ENCODE assay signal across 15 cellular contexts in the genomic region with DNA sequence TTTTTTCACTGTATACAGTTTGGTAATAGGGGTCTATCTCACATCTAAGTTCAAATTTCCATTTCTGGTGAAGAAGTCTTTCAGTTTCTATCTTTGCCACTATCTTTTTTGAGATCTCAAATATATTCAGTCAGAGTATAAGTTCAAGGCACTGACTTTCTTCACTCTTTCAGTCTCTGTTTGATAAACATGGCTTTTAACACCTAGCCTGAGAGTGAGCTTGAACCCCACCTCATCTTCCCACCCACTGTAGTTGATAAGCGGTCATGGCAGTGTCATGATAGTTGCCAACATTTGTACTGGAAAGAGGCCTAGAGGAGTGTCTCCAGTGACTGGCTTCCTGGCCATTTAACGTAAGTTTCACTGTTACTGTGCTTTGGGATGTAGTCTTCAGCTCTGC. TPM values are rescaled to one million over a fixed set of nuclear protein-coding genes. Genes with fewer than 3 reads are reported as not detected.
DNase-seq lines count a peak whose midpoint lies in the region; ATAC-seq and TF ChIP-seq lines count a peak whose summit lies in the region.
"Had no signal": no experiment of that assay in that cellular context is flagged by ENCODE, and none has a peak within 500 bp of the region (broad histone marks: within the 10 kb centered on the region; RNA-seq: fewer than 3 reads in every experiment).

No MANE protein-coding gene starts in this region.

- H3K79me2 ChIP-seq in osteoblast (ENCODE audit: insufficient read depth, low read length): no peaks in the 10 kb centered on the region

- no peak overlapping the region for H3K27ac Mint-ChIP-seq in activated T-cell treated with anti-CD3 and anti-CD28 coated beads, Interleukin-2, amount 50 U/mL, for 72 hours
- no peak overlapping the region for H3K27ac Mint-ChIP-seq in WTC11
- H3K27ac Mint-ChIP-seq: naive B cell had no signal

- no peaks in the 10 kb centered on the region for H3K9me3 Mint-ChIP-seq in activated T-cell treated with anti-CD3 and anti-CD28 coated beads, Interleukin-2, amount 50 U/mL, for 72 hours
- 0 out of 2 replicates have a peak, but pooled peaks cover 3% of the 10 kb centered on the region for H3K9me3 Mint-ChIP-seq in WTC11
- H3K9me3 Mint-ChIP-seq: naive B cell had no signal

- no peak overlapping the region for H3K4me3 ChIP-seq in osteoblast (ENCODE audit: insufficient read depth, low read length)
- H3K4me3 ChIP-seq: adrenal gland, GM12878 had no signal

- no peak overlapping the region for H3K4me3 Mint-ChIP-seq in activated T-cell treated with anti-CD3 and anti-CD28 coated beads, Interleukin-2, amount 50 U/mL, for 72 hours
- H3K4me3 Mint-ChIP-seq in WTC11: no peak overlapping the region

- H3K9me3 ChIP-seq in osteoblast (ENCODE audit: low read depth, low read length): no peaks in the 10 kb centered on the region
- H3K9me3 ChIP-seq: adrenal gland had no signal

- H4K20me1 ChIP-seq in osteoblast (ENCODE audit: insufficient read depth, low read length): no peaks in the 10 kb centered on the region

- CTCF ChIA-PET in WTC11 (lab: Charles Lee): no interaction called here

- peaks cover 23% of the 10 kb centered on the region for H3K4me1 Mint-ChIP-seq in activated T-cell treated with anti-CD3 and anti-CD28 coated beads, Interleukin-2, amount 50 U/mL, for 72 hours (ENCODE audit: low read depth)
- peaks cover 8% of the 10 kb centered on the region for H3K4me1 Mint-ChIP-seq in WTC11

- no peaks in the 10 kb centered on the region for H3K27me3 ChIP-seq in osteoblast (ENCODE audit: insufficient read depth, low read length)
- H3K27me3 ChIP-seq: adrenal gland had no signal

- TF ChIP-seq CTCF in osteoblast (IDR thresholded peaks at IDR 0.05; ENCODE audit: extremely low read depth, low read depth, low read length) (no peak), WTC11 (IDR thresholded peaks at IDR 0.05) (no peak)

- peaks cover 7% of the 10 kb centered on the region for H3K4me1 ChIP-seq in osteoblast (ENCODE audit: insufficient read depth, low read length)

- no peaks in the 10 kb centered on the region for H3K36me3 Mint-ChIP-seq in activated T-cell treated with anti-CD3 and anti-CD28 coated beads, Interleukin-2, amount 50 U/mL, for 72 hours (ENCODE audit: insufficient read depth in 2 of 2)
- H3K36me3 Mint-ChIP-seq in WTC11: no peaks in the 10 kb centered on the region
- H3K36me3 Mint-ChIP-seq: naive B cell had no signal

- ATAC-seq in GM18511 (IDR thresholded peaks at IDR 0.05; ENCODE audit: unreplicated experiment) (peak; percentile 44), HG02798 (IDR thresholded peaks at IDR 0.05; ENCODE audit: poor library complexity, unreplicated experiment) (peak; percentile 38), WTC11 (no peak)
- peak; percentile 80 to 95 for ATAC-seq in activated T-cell treated with anti-CD3 and anti-CD28 coated beads, Interleukin-2, amount 50 U/mL, for 72 hours (replicated peaks in 1 of 2)
- ATAC-seq: GM12878 had no signal

- DNase-seq in activated T-cell treated with anti-CD3 and anti-CD28 coated beads, Interleukin-2, amount 50 U/mL, for 72 hours: peak in 1 of 2 donors; percentile 25
- DNase-seq in osteoblast (ENCODE audit: insufficient read length, low spot score, missing footprints) (no peak), NCI-H146 (lab: John Stamatoyannopoulos, UW) (no peak), amygdala (lab: John Stamatoyannopoulos, UW) (no peak), WTC11 (ENCODE audit: low spot score) (no peak)
- DNase-seq: adrenal gland, glutamatergic neuron, naive B cell, NCI-H1436, NCI-H524 had no signal

- no peaks in the 10 kb centered on the region for H3K27me3 Mint-ChIP-seq in activated T-cell treated with anti-CD3 and anti-CD28 coated beads, Interleukin-2, amount 50 U/mL, for 72 hours (ENCODE audit: low read depth)
- H3K27me3 Mint-ChIP-seq in WTC11 (ENCODE audit: low read depth): no peaks in the 10 kb centered on the region

- no peak overlapping the region for H3K4me2 ChIP-seq in osteoblast (ENCODE audit: insufficient read depth, low read length)

- POLR2A ChIA-PET in WTC11 (lab: Charles Lee): no interaction called here

- peak overlapping the region; percentile 47 for H2AFZ ChIP-seq in osteoblast (ENCODE audit: low read length)

- H3K36me3 ChIP-seq in osteoblast (ENCODE audit: insufficient read depth, low read length): no peaks in the 10 kb centered on the region
- H3K36me3 ChIP-seq: adrenal gland had no signal

- H3K27ac ChIP-seq in osteoblast (ENCODE audit: low read depth, low read length): no peak overlapping the region
- H3K27ac ChIP-seq: adrenal gland, RWPE1 had no signal

TF ChIP-seq in WTC11, 78 proteins besides CTCF, POLR2A, EP300 and RAD21:
- TF ChIP-seq ESRRA (CRISPR knock-in tag; IDR thresholded peaks at IDR 0.05; ENCODE audit: borderline replicate concordance) (no peak), NR2C2 (CRISPR knock-in tag; IDR thresholded peaks at IDR 0.05) (no peak), CREB1 (CRISPR knock-in tag; IDR thresholded peaks at IDR 0.05) (no peak), FOXJ3 (CRISPR knock-in tag; IDR thresholded peaks at IDR 0.05; ENCODE audit: borderline replicate concordance) (no peak), FOXK1 (CRISPR knock-in tag; IDR thresholded peaks at IDR 0.05) (no peak), GRHL2 (CRISPR knock-in tag; IDR thresholded peaks at IDR 0.05; ENCODE audit: insufficient replicate concordance, severe bottlenecking) (no peak), TCF7 (CRISPR knock-in tag; IDR thresholded peaks at IDR 0.05; ENCODE audit: low read depth) (no peak), MXD4 (CRISPR knock-in tag; IDR thresholded peaks at IDR 0.05; ENCODE audit: borderline replicate concordance) (no peak), ZNF232 (CRISPR knock-in tag; IDR thresholded peaks at IDR 0.05) (no peak), FOXP1 (CRISPR knock-in tag; IDR thresholded peaks at IDR 0.05; ENCODE audit: borderline replicate concordance) (no peak), SMAD4 (CRISPR knock-in tag; IDR thresholded peaks at IDR 0.05) (no peak), ZNF396 (CRISPR knock-in tag; IDR thresholded peaks at IDR 0.05; ENCODE audit: borderline replicate concordance) (no peak), EMX1 (CRISPR knock-in tag; IDR thresholded peaks at IDR 0.05) (no peak)
- TF ChIP-seq, protein P1, sequence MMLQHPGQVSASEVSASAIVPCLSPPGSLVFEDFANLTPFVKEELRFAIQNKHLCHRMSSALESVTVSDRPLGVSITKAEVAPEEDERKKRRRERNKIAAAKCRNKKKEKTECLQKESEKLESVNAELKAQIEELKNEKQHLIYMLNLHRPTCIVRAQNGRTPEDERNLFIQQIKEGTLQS (CRISPR knock-in tag; conservative IDR thresholded peaks at IDR 0.05): no peak
- TF ChIP-seq, protein P2, sequence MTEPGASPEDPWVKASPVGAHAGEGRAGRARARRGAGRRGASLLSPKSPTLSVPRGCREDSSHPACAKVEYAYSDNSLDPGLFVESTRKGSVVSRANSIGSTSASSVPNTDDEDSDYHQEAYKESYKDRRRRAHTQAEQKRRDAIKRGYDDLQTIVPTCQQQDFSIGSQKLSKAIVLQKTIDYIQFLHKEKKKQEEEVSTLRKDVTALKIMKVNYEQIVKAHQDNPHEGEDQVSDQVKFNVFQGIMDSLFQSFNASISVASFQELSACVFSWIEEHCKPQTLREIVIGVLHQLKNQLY (CRISPR knock-in tag; IDR thresholded peaks at IDR 0.05): no peak
- TF ChIP-seq, protein P3, sequence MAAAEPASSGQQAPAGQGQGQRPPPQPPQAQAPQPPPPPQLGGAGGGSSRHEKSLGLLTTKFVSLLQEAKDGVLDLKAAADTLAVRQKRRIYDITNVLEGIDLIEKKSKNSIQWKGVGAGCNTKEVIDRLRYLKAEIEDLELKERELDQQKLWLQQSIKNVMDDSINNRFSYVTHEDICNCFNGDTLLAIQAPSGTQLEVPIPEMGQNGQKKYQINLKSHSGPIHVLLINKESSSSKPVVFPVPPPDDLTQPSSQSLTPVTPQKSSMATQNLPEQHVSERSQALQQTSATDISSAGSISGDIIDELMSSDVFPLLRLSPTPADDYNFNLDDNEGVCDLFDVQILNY (CRISPR knock-in tag; IDR thresholded peaks at IDR 0.05): no peak
- TF ChIP-seq, protein P4, sequence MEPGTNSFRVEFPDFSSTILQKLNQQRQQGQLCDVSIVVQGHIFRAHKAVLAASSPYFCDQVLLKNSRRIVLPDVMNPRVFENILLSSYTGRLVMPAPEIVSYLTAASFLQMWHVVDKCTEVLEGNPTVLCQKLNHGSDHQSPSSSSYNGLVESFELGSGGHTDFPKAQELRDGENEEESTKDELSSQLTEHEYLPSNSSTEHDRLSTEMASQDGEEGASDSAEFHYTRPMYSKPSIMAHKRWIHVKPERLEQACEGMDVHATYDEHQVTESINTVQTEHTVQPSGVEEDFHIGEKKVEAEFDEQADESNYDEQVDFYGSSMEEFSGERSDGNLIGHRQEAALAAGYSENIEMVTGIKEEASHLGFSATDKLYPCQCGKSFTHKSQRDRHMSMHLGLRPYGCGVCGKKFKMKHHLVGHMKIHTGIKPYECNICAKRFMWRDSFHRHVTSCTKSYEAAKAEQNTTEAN (CRISPR knock-in tag; IDR thresholded peaks at IDR 0.05): no peak
- TF ChIP-seq, protein P5, sequence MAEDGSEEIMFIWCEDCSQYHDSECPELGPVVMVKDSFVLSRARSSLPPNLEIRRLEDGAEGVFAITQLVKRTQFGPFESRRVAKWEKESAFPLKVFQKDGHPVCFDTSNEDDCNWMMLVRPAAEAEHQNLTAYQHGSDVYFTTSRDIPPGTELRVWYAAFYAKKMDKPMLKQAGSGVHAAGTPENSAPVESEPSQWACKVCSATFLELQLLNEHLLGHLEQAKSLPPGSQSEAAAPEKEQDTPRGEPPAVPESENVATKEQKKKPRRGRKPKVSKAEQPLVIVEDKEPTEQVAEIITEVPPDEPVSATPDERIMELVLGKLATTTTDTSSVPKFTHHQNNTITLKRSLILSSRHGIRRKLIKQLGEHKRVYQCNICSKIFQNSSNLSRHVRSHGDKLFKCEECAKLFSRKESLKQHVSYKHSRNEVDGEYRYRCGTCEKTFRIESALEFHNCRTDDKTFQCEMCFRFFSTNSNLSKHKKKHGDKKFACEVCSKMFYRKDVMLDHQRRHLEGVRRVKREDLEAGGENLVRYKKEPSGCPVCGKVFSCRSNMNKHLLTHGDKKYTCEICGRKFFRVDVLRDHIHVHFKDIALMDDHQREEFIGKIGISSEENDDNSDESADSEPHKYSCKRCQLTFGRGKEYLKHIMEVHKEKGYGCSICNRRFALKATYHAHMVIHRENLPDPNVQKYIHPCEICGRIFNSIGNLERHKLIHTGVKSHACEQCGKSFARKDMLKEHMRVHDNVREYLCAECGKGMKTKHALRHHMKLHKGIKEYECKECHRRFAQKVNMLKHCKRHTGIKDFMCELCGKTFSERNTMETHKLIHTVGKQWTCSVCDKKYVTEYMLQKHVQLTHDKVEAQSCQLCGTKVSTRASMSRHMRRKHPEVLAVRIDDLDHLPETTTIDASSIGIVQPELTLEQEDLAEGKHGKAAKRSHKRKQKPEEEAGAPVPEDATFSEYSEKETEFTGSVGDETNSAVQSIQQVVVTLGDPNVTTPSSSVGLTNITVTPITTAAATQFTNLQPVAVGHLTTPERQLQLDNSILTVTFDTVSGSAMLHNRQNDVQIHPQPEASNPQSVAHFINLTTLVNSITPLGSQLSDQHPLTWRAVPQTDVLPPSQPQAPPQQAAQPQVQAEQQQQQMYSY (CRISPR knock-in tag; IDR thresholded peaks at IDR 0.05): no peak

RNA-seq across cellular contexts. Expression of a gene that starts 41.2 kb away (rescaled TPM):
- not detected for total RNA-seq in activated T-cell treated with anti-CD3 and anti-CD28 coated beads, Interleukin-2, amount 50 U/mL, for 72 hours
- total RNA-seq in osteoblast (not detected in 2 replicates), WTC11 (2021) (not detected in 3 replicates)
- total RNA-seq: adrenal gland, Daoy, GM12878 had no signal
